ENCODE assay signal across 14 cellular contexts in genomic region chr1:208241541-208241940, GRCh38. TPM values are rescaled to one million over a fixed set of nuclear protein-coding genes. Genes with fewer than 3 reads are reported as not detected.
A peak's percentile ranks its signal among the peaks of the same experiment; 100 is the strongest.
DNase-seq lines count a peak whose midpoint lies in the region; ATAC-seq and TF ChIP-seq lines count a peak whose summit lies in the region.
"Had no signal": no experiment of that assay in that cellular context is flagged by ENCODE, and none has a peak within 500 bp of the region (broad histone marks: within the 10 kb centered on the region; RNA-seq: fewer than 3 reads in every experiment).

No MANE protein-coding gene starts in this region.

- WGBS in smooth muscle cell (ENCODE audit: low lambda C conversion rate): 81% methylated on average over 5 of the region's 5 CpGs

- H3K4me1 ChIP-seq in lower lobe of right lung (peaks cover 78% of the 10 kb centered on the region), smooth muscle cell (ENCODE audit: low read depth) (peaks cover 46% of the 10 kb centered on the region)

- no peaks in the 10 kb centered on the region for H3K27me3 ChIP-seq in lower lobe of right lung (ENCODE audit: low read depth)
- H3K27me3 ChIP-seq in smooth muscle cell (ENCODE audit: low read depth): no peaks in the 10 kb centered on the region

- H3K9ac ChIP-seq in smooth muscle cell (ENCODE audit: low read depth): no peak overlapping the region

- peaks cover 46% of the 10 kb centered on the region for H3K79me2 ChIP-seq in smooth muscle cell (ENCODE audit: low read depth)

- H3K4me2 ChIP-seq in smooth muscle cell: peak overlapping the region; percentile 100

- H3K27ac Mint-ChIP-seq in activated naive CD8-positive, alpha-beta T cell treated with anti-CD3 and anti-CD28 coated beads for 36 hours: no peak overlapping the region
- H3K27ac Mint-ChIP-seq: activated T-cell treated with anti-CD3 and anti-CD28 coated beads, Interleukin-2, amount 50 U/mL, for 24 hours had no signal

- H3K9me3 ChIP-seq in lower lobe of right lung (no peaks in the 10 kb centered on the region), smooth muscle cell (replicated peaks; ENCODE audit: low read depth) (no peaks in the 10 kb centered on the region)

- no peaks in the 10 kb centered on the region for H3K36me3 ChIP-seq in lower lobe of right lung
- no peaks in the 10 kb centered on the region for H3K36me3 ChIP-seq in smooth muscle cell (ENCODE audit: low read depth)

- H3K4me1 Mint-ChIP-seq in activated naive CD8-positive, alpha-beta T cell treated with anti-CD3 and anti-CD28 coated beads for 36 hours: peaks cover 17% of the 10 kb centered on the region

- peak overlapping the region; percentile 89 for H3K27ac ChIP-seq in lower lobe of right lung
- H3K27ac ChIP-seq in smooth muscle cell (ENCODE audit: low read depth): no peak overlapping the region
- H3K27ac ChIP-seq: VCaP had no signal

- H2AFZ ChIP-seq in smooth muscle cell (ENCODE audit: low read depth): no peak overlapping the region

- ATAC-seq in lower lobe of right lung (no peak), GM21367 (IDR thresholded peaks at IDR 0.05; ENCODE audit: unreplicated experiment) (no peak)

- no peak for TF ChIP-seq CTCF in choroid plexus epithelial cell (conservative IDR thresholded peaks at IDR 0.05; ENCODE audit: low read depth, low read length)
- no peak for TF ChIP-seq CTCF in lower lobe of right lung (IDR thresholded peaks at IDR 0.05)
- no peak for TF ChIP-seq CTCF in smooth muscle cell (IDR thresholded peaks at IDR 0.05; ENCODE audit: borderline replicate concordance, insufficient read depth, poor library complexity, severe bottlenecking)

- no peak overlapping the region for H3K4me3 Mint-ChIP-seq in activated naive CD8-positive, alpha-beta T cell treated with anti-CD3 and anti-CD28 coated beads for 36 hours
- H3K4me3 Mint-ChIP-seq: activated T-cell treated with anti-CD3 and anti-CD28 coated beads, Interleukin-2, amount 50 U/mL, for 24 hours had no signal

- H3F3A ChIP-seq in smooth muscle cell (ENCODE audit: low read depth): peaks cover 9% of the 10 kb centered on the region

- H3K4me3 ChIP-seq in choroid plexus epithelial cell (ENCODE audit: low read depth, low read length) (peak overlapping the region; percentile 87), lower lobe of right lung (peak overlapping the region; percentile 94), smooth muscle cell (no peak overlapping the region)

- intact Hi-C loops in lower lobe of right lung (cut with DNase I): no loop called here

- peaks cover 37% of the 10 kb centered on the region for H4K20me1 ChIP-seq in smooth muscle cell (ENCODE audit: low read depth)

- no peaks in the 10 kb centered on the region for H3K9me3 Mint-ChIP-seq in activated naive CD8-positive, alpha-beta T cell treated with anti-CD3 and anti-CD28 coated beads for 36 hours
- H3K9me3 Mint-ChIP-seq: activated T-cell treated with anti-CD3 and anti-CD28 coated beads, Interleukin-2, amount 50 U/mL, for 24 hours had no signal

- no peaks in the 10 kb centered on the region for H3K36me3 Mint-ChIP-seq in activated naive CD8-positive, alpha-beta T cell treated with anti-CD3 and anti-CD28 coated beads for 36 hours

- DNase-seq in NCI-H82 treated with DMSO at 0.1 percent for 48 hours (lab: John Stamatoyannopoulos, UW; ENCODE audit: unreplicated experiment) (peak; percentile 24), choroid plexus epithelial cell (ENCODE audit: low read depth) (no peak), lower lobe of right lung (no peak), smooth muscle cell (lab: John Stamatoyannopoulos, UW; ENCODE audit: unreplicated experiment) (no peak), OCI-M2 (lab: John Stamatoyannopoulos, UW; ENCODE audit: unreplicated experiment) (no peak)
- DNase-seq in activated naive CD8-positive, alpha-beta T cell treated with anti-CD3 and anti-CD28 coated beads for 36 hours: no peak
- no peak for DNase-seq in activated CD4-positive, CD25-positive, alpha-beta regulatory T cell (lab: John Stamatoyannopoulos, UW)
- DNase-seq: activated T-cell treated with anti-CD3 and anti-CD28 coated beads, Interleukin-2, amount 50 U/mL, for 24 hours; Calu3; cerebellar nuclear complex; NCI-H226; retina had no signal

- peaks cover 34% of the 10 kb centered on the region for H3K27me3 Mint-ChIP-seq in activated naive CD8-positive, alpha-beta T cell treated with anti-CD3 and anti-CD28 coated beads for 36 hours

RNA-seq across cellular contexts. Expression of gene PLXNA2, which starts 2.6 kb away (rescaled TPM):
- total RNA-seq in lower lobe of right lung: 83.9 TPM
- 8.2 and 12.0 TPM in 2 replicates for total RNA-seq in smooth muscle cell
- polyA plus RNA-seq in smooth muscle cell: 8.7 and 15.7 TPM in 2 replicates
- under 1 TPM in 1 of 2 experiments, not detected in 1; 0.08 TPM for total RNA-seq in activated naive CD8-positive, alpha-beta T cell treated with anti-CD3 and anti-CD28 coated beads for 36 hours
